In genomic region chr7:55185941-55186609, GRCh38 we compare ENCODE assay signal across 10 cellular contexts.
A peak's percentile ranks its signal among the peaks of the same experiment; 100 is the strongest.
DNase-seq lines count a peak whose midpoint lies in the region; FAIRE-seq and TF ChIP-seq lines count a peak whose summit lies in the region.
"Had no signal": no experiment of that assay in that cellular context is flagged by ENCODE, and none has a peak within 500 bp of the region (broad histone marks: within the 10 kb centered on the region; RNA-seq: fewer than 3 reads in every experiment).

No MANE protein-coding gene starts in this region.

- peaks cover 27% of the 10 kb centered on the region for H3K4me1 Mint-ChIP-seq in chondrocyte (ENCODE audit: low read depth)

- H3K4me3 Mint-ChIP-seq in chondrocyte (ENCODE audit: unreplicated experiment): no peak overlapping the region
- H3K4me3 Mint-ChIP-seq: mesothelial cell of epicardium had no signal

- no peak for TF ChIP-seq CTCF in chondrocyte (IDR thresholded peaks at IDR 0.05)

- intact Hi-C loops in posterior cingulate gyrus (cut with DNase I): no loop called here

- peak; percentile 88 for FAIRE-seq in HTR-8/SVneo (lab: Jason Lieb, UNC)

- peak; percentile 96 for DNase-seq in AG20443 (ENCODE audit: low spot score)
- DNase-seq in HTR-8/SVneo (ENCODE audit: insufficient read length, low spot score): peak; percentile 96
- no peak for DNase-seq in chondrocyte (ENCODE audit: low spot score)
- peak; percentile 59 for DNase-seq in myocyte (ENCODE audit: low read depth)
- no peak for DNase-seq in T-helper 9 cell
- no peak for DNase-seq in posterior cingulate gyrus
- DNase-seq in OCI-M2 (lab: John Stamatoyannopoulos, UW; ENCODE audit: unreplicated experiment): no peak
- no peak for DNase-seq in UCSD-AML1 (lab: John Stamatoyannopoulos, UW; ENCODE audit: unreplicated experiment)
- DNase-seq: DND-41 had no signal

- no peaks in the 10 kb centered on the region for H3K9me3 Mint-ChIP-seq in chondrocyte (ENCODE audit: low read depth)
- H3K9me3 Mint-ChIP-seq: mesothelial cell of epicardium had no signal

- peak overlapping the region; percentile 62 for H3K27ac Mint-ChIP-seq in chondrocyte (ENCODE audit: unreplicated experiment)
- H3K27ac Mint-ChIP-seq: mesothelial cell of epicardium had no signal

- no peaks in the 10 kb centered on the region for H3K27me3 Mint-ChIP-seq in chondrocyte (ENCODE audit: low read depth)

- H3K36me3 Mint-ChIP-seq in chondrocyte (ENCODE audit: low read depth): peaks cover 13% of the 10 kb centered on the region

Comparison
In these comparisons a context has a peak if more than half of its experiments do, and no peak if none do; other contexts are left out.
1. DNase-seq: peak in AG20443 (single experiment), HTR-8/SVneo (single experiment) and myocyte (single experiment); none in chondrocyte (single experiment), T-helper 9 cell (single experiment), posterior cingulate gyrus (0 of 10), OCI-M2 (single experiment) and UCSD-AML1 (single experiment).